In the genomic region with DNA sequence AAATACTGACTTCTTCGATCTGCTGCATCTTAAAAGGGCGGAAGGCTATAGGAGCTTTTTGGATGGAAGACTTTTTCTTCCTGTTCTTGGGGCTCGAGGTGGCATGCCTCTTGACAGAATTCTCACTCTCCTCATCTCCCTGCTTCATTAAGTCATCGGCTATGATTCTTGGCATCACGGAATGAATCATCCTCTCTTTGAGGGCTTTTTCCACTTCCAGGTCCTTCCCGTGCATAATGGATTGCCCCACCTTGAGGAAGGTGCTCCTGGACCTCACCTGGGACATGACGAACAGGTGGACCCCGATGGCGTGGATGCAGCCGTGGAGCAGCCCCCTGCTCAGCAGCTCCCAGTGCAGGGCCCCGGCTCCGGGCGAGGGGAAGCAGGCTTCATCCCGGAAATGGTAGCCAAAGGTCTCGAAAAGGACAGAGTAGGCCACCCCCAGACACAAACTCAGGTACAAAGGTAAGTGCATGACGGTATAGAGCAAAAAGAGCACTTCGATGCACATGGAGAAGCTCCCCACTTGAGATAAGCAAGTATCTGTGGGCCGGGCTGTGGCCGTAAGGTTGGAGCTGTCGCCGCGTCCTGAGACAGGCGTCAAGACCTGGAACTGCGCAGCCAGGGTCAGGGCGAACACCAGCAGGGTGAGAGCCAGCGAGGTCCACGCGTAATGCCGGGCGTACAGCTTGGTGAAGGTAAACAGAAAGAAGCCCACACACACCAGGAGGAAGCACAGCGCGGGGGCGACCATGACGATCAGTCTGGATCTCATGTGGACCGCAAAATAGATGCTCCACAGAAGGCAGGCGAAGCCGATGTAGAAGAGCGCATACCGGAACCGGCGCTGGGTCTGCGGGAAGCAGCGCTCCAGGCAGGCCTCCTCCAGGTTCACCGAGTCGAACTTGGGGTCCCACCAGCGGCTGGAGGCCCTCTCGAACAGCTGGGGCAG, we compare ENCODE assay signal across 2 cellular contexts.
TF ChIP-seq lines count a peak whose summit lies in the region.

No MANE protein-coding gene starts in this region.

TF ChIP-seq in GM23338, 12 proteins besides CTCF, POLR2A, EP300 and RAD21 (continued from another document and continues in another):
- TF ChIP-seq, protein P1, sequence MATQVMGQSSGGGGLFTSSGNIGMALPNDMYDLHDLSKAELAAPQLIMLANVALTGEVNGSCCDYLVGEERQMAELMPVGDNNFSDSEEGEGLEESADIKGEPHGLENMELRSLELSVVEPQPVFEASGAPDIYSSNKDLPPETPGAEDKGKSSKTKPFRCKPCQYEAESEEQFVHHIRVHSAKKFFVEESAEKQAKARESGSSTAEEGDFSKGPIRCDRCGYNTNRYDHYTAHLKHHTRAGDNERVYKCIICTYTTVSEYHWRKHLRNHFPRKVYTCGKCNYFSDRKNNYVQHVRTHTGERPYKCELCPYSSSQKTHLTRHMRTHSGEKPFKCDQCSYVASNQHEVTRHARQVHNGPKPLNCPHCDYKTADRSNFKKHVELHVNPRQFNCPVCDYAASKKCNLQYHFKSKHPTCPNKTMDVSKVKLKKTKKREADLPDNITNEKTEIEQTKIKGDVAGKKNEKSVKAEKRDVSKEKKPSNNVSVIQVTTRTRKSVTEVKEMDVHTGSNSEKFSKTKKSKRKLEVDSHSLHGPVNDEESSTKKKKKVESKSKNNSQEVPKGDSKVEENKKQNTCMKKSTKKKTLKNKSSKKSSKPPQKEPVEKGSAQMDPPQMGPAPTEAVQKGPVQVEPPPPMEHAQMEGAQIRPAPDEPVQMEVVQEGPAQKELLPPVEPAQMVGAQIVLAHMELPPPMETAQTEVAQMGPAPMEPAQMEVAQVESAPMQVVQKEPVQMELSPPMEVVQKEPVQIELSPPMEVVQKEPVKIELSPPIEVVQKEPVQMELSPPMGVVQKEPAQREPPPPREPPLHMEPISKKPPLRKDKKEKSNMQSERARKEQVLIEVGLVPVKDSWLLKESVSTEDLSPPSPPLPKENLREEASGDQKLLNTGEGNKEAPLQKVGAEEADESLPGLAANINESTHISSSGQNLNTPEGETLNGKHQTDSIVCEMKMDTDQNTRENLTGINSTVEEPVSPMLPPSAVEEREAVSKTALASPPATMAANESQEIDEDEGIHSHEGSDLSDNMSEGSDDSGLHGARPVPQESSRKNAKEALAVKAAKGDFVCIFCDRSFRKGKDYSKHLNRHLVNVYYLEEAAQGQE (IDR thresholded peaks at IDR 0.05; ENCODE audit: unreplicated experiment): no peak
- TF ChIP-seq, protein P2, sequence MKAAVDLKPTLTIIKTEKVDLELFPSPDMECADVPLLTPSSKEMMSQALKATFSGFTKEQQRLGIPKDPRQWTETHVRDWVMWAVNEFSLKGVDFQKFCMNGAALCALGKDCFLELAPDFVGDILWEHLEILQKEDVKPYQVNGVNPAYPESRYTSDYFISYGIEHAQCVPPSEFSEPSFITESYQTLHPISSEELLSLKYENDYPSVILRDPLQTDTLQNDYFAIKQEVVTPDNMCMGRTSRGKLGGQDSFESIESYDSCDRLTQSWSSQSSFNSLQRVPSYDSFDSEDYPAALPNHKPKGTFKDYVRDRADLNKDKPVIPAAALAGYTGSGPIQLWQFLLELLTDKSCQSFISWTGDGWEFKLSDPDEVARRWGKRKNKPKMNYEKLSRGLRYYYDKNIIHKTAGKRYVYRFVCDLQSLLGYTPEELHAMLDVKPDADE (IDR thresholded peaks at IDR 0.05): no peak
- no peak for TF ChIP-seq EZH2phosphoT487 (IDR thresholded peaks at IDR 0.05; ENCODE audit: unreplicated experiment)
- no peak for TF ChIP-seq JUNB (IDR thresholded peaks at IDR 0.05; ENCODE audit: unreplicated experiment)
- TF ChIP-seq POLR2AphosphoS5 (IDR thresholded peaks at IDR 0.05; ENCODE audit: low read depth): no peak
- TF ChIP-seq ZNF114 (CRISPR knock-in tag; IDR thresholded peaks at IDR 0.05): no peak
- TF ChIP-seq CREB1 (CRISPR knock-in tag; IDR thresholded peaks at IDR 0.05; ENCODE audit: low read depth): no peak
- no peak for TF ChIP-seq EZH2 (IDR thresholded peaks at IDR 0.05; ENCODE audit: low read depth, unreplicated experiment)
- no peak for TF ChIP-seq NANOG (IDR thresholded peaks at IDR 0.05; ENCODE audit: borderline replicate concordance)

TF ChIP-seq in WTC11, 78 proteins besides CTCF, POLR2A, EP300 and RAD21 (continued from another document):
- TF ChIP-seq, protein P3, sequence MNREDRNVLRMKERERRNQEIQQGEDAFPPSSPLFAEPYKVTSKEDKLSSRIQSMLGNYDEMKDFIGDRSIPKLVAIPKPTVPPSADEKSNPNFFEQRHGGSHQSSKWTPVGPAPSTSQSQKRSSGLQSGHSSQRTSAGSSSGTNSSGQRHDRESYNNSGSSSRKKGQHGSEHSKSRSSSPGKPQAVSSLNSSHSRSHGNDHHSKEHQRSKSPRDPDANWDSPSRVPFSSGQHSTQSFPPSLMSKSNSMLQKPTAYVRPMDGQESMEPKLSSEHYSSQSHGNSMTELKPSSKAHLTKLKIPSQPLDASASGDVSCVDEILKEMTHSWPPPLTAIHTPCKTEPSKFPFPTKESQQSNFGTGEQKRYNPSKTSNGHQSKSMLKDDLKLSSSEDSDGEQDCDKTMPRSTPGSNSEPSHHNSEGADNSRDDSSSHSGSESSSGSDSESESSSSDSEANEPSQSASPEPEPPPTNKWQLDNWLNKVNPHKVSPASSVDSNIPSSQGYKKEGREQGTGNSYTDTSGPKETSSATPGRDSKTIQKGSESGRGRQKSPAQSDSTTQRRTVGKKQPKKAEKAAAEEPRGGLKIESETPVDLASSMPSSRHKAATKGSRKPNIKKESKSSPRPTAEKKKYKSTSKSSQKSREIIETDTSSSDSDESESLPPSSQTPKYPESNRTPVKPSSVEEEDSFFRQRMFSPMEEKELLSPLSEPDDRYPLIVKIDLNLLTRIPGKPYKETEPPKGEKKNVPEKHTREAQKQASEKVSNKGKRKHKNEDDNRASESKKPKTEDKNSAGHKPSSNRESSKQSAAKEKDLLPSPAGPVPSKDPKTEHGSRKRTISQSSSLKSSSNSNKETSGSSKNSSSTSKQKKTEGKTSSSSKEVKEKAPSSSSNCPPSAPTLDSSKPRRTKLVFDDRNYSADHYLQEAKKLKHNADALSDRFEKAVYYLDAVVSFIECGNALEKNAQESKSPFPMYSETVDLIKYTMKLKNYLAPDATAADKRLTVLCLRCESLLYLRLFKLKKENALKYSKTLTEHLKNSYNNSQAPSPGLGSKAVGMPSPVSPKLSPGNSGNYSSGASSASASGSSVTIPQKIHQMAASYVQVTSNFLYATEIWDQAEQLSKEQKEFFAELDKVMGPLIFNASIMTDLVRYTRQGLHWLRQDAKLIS (CRISPR knock-in tag; IDR thresholded peaks at IDR 0.05; ENCODE audit: borderline replicate concordance): no peak
- TF ChIP-seq CBFB (CRISPR knock-in tag; IDR thresholded peaks at IDR 0.05; ENCODE audit: low read depth) (no peak), TCF7 (CRISPR knock-in tag; IDR thresholded peaks at IDR 0.05; ENCODE audit: low read depth) (no peak), RELA (CRISPR knock-in tag; IDR thresholded peaks at IDR 0.05; ENCODE audit: borderline replicate concordance) (no peak), FOXK1 (CRISPR knock-in tag; IDR thresholded peaks at IDR 0.05) (no peak), GTF2I (CRISPR knock-in tag; conservative IDR thresholded peaks at IDR 0.05) (no peak), SOX15 (CRISPR knock-in tag; IDR thresholded peaks at IDR 0.05) (no peak), ETV6 (CRISPR knock-in tag; IDR thresholded peaks at IDR 0.05) (no peak)
- TF ChIP-seq, protein P4, sequence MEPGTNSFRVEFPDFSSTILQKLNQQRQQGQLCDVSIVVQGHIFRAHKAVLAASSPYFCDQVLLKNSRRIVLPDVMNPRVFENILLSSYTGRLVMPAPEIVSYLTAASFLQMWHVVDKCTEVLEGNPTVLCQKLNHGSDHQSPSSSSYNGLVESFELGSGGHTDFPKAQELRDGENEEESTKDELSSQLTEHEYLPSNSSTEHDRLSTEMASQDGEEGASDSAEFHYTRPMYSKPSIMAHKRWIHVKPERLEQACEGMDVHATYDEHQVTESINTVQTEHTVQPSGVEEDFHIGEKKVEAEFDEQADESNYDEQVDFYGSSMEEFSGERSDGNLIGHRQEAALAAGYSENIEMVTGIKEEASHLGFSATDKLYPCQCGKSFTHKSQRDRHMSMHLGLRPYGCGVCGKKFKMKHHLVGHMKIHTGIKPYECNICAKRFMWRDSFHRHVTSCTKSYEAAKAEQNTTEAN (CRISPR knock-in tag; IDR thresholded peaks at IDR 0.05): no peak
- TF ChIP-seq, protein P5, sequence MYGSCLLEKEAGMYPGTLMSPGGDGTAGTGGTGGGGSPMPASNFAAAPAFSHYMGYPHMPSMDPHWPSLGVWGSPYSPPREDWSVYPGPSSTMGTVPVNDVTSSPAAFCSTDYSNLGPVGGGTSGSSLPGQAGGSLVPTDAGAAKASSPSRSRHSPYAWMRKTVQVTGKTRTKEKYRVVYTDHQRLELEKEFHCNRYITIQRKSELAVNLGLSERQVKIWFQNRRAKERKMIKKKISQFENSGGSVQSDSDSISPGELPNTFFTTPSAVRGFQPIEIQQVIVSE (CRISPR knock-in tag; IDR thresholded peaks at IDR 0.05; ENCODE audit: borderline replicate concordance): no peak
